ENCODE assay signal across 12 cellular contexts in genomic region chr2:218985021-218985324, GRCh38. TPM values are rescaled to one million over a fixed set of nuclear protein-coding genes. Genes with fewer than 3 reads are reported as not detected.
DNase-seq lines count a peak whose midpoint lies in the region; ATAC-seq and TF ChIP-seq lines count a peak whose summit lies in the region.
"Had no signal": no experiment of that assay in that cellular context is flagged by ENCODE, and none has a peak within 500 bp of the region (broad histone marks: within the 10 kb centered on the region; RNA-seq: fewer than 3 reads in every experiment).

FEV (minus strand) TSS chr2:218985184; CDS start chr2:218985075, 109 bp downstream.

- H3K4me3 ChIP-seq in HUES6 (ENCODE audit: low read depth, low read length) (peak within 1 kb of the TSS; percentile 50), gastrocnemius medialis (peak within 1 kb of the TSS; percentile 3 to 40 (median 12))

- TF ChIP-seq CTCF in endothelial cell (IDR thresholded peaks at IDR 0.05; ENCODE audit: unreplicated experiment) = no peak
- TF ChIP-seq CTCF in gastrocnemius medialis (IDR thresholded peaks at IDR 0.05 in 4 of 5, conservative IDR thresholded peaks at IDR 0.05 in 1 of 5) = no peak

- no peak for ATAC-seq in gastrocnemius medialis
- no peak for ATAC-seq in HG02759 (IDR thresholded peaks at IDR 0.05; ENCODE audit: unreplicated experiment)
- no peak for ATAC-seq in GM18907 (IDR thresholded peaks at IDR 0.05; ENCODE audit: unreplicated experiment)
- ATAC-seq: HepG2 had no signal

- peaks cover 26% of the 10 kb centered on the region for H3K4me1 ChIP-seq in HUES6 (ENCODE audit: control insufficient read depth, insufficient read depth, low read length)
- peaks cover 27 to 33% of the 10 kb centered on the region in 2 donors for H3K4me1 ChIP-seq in gastrocnemius medialis

- in situ Hi-C loops in gastrocnemius medialis (cut with MboI; ENCODE audit: low sequenced_read_pairs in 4 of 4) = no loop called here

- intact Hi-C loops in activated CD4-positive, alpha-beta T cell treated with anti-CD3 and anti-CD28 coated beads, Interleukin-2, amount 10 ng/mL, durations not matched to agents 24 days and 14 days (cut with micrococcal nuclease) = loop anchor here (10.0 kb wide), 1 partner anchor 510 kb away; the partner anchor contains the start of gene GMPPA
- intact Hi-C loops in gastrocnemius medialis (cut with DNase I; ENCODE audit: low total_unique reads) = no loop called here

- peak within 1 kb of the TSS; percentile 48 for H3K27ac Mint-ChIP-seq in activated CD4-positive, alpha-beta T cell treated with anti-CD3 and anti-CD28 coated beads, Interleukin-2, amount 10 ng/mL, durations not matched to agents 24 days and 14 days
- H3K27ac Mint-ChIP-seq in endothelial cell (ENCODE audit: unreplicated experiment) = peak within 1 kb of the TSS; percentile 86

- no peaks in the 10 kb centered on the region for H3K9me3 Mint-ChIP-seq in activated CD4-positive, alpha-beta T cell treated with anti-CD3 and anti-CD28 coated beads, Interleukin-2, amount 10 ng/mL, durations not matched to agents 24 days and 14 days
- no peaks in the 10 kb centered on the region for H3K9me3 Mint-ChIP-seq in endothelial cell (ENCODE audit: unreplicated experiment)

- H3K27me3 Mint-ChIP-seq in activated CD4-positive, alpha-beta T cell treated with anti-CD3 and anti-CD28 coated beads, Interleukin-2, amount 10 ng/mL, durations not matched to agents 24 days and 14 days = peaks cover 79% of the 10 kb centered on the region
- peaks cover 50% of the 10 kb centered on the region for H3K27me3 Mint-ChIP-seq in endothelial cell (ENCODE audit: unreplicated experiment)

- H3K36me3 ChIP-seq in HUES6 (ENCODE audit: control insufficient read depth, insufficient read depth, low read length) (no peaks in the 10 kb centered on the region), gastrocnemius medialis (no peaks in the 10 kb centered on the region)

- H3K4me3 Mint-ChIP-seq in activated CD4-positive, alpha-beta T cell treated with anti-CD3 and anti-CD28 coated beads, Interleukin-2, amount 10 ng/mL, durations not matched to agents 24 days and 14 days = no peak within 1 kb of the TSS
- H3K4me3 Mint-ChIP-seq in endothelial cell (ENCODE audit: unreplicated experiment) = peak within 1 kb of the TSS; percentile 87

- H3K36me3 Mint-ChIP-seq in activated CD4-positive, alpha-beta T cell treated with anti-CD3 and anti-CD28 coated beads, Interleukin-2, amount 10 ng/mL, durations not matched to agents 24 days and 14 days (ENCODE audit: low read depth) = peaks cover 3% of the 10 kb centered on the region
- H3K36me3 Mint-ChIP-seq in endothelial cell (ENCODE audit: low read depth, unreplicated experiment) = no peaks in the 10 kb centered on the region

- no peak for TF ChIP-seq POLR2A in gastrocnemius medialis (IDR thresholded peaks at IDR 0.05)

- no peak for DNase-seq in activated CD4-positive, alpha-beta T cell treated with anti-CD3 and anti-CD28 coated beads, Interleukin-2, amount 10 ng/mL, durations not matched to agents 24 days and 14 days
- DNase-seq in activated CD4-positive, alpha-beta T cell treated with anti-CD3 and anti-CD28 coated beads for 4 hours = no peak
- DNase-seq in endothelial cell (ENCODE audit: low spot score) (no peak), gastrocnemius medialis (no peak), T-helper 2 cell (no peak)
- DNase-seq: AML-193, NCI-H510A had no signal

- H3K9me3 ChIP-seq in HUES6 (ENCODE audit: control insufficient read depth, insufficient read depth, low read depth, low read length) = no peaks in the 10 kb centered on the region
- H3K9me3 ChIP-seq in gastrocnemius medialis = no peaks in the 10 kb centered on the region

- H3K27me3 ChIP-seq in HUES6 (ENCODE audit: control insufficient read depth, insufficient read depth, low read length) = peaks cover 98% of the 10 kb centered on the region
- H3K27me3 ChIP-seq in gastrocnemius medialis = peaks cover 94 to 99% (median 98%) of the 10 kb centered on the region in 3 donors

- H3K27ac ChIP-seq in HUES6 (ENCODE audit: low read depth, low read length) = no peak within 1 kb of the TSS
- H3K27ac ChIP-seq in gastrocnemius medialis = no peak within 1 kb of the TSS

- H3K9ac ChIP-seq in HUES6 (ENCODE audit: low read length) = no peak within 1 kb of the TSS

- peaks cover 12% of the 10 kb centered on the region for H3K4me1 Mint-ChIP-seq in activated CD4-positive, alpha-beta T cell treated with anti-CD3 and anti-CD28 coated beads, Interleukin-2, amount 10 ng/mL, durations not matched to agents 24 days and 14 days
- peaks cover 13% of the 10 kb centered on the region for H3K4me1 Mint-ChIP-seq in endothelial cell (ENCODE audit: unreplicated experiment)

RNA-seq across cellular contexts. Expression of gene FEV, which starts in this region (rescaled TPM):
- total RNA-seq in activated CD4-positive, alpha-beta T cell treated with anti-CD3 and anti-CD28 coated beads, Interleukin-2, amount 10 ng/mL, durations not matched to agents 24 days and 14 days = not detected in 2 replicates
- total RNA-seq in endothelial cell (ENCODE audit: unreplicated experiment) (0.56 TPM), gastrocnemius medialis (not detected)
- total RNA-seq: HepG2; T-helper 1 cell treated with Interleukin-12 subunit alpha and Interleukin-12 subunit beta and Interleukin-4 antibody, amounts not matched to agents 30 ng/mL and 1 ng/mL, for 36 hours had no signal
